In the genomic region with DNA sequence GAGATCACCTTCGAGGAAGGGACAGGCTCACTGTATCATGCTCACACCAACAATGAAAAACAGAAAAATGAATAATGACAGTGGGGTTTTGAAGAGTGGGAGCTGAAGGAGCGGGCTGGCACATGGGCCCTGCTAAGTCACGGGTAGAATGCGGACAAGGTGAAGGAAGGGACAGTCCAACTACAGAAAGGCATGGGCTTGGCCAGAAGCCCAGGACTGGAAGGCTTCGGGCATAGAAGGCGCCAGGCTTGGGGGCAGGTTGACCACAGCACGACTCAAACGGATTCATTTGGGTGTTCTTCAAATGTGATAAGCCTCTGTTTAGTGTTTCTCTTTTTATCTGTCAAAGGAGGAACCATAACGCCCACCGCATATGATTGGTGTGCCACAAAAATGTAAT, we compare ENCODE assay signal across 17 cellular contexts.
A peak's percentile ranks its signal among the peaks of the same experiment; 100 is the strongest.
DNase-seq lines count a peak whose midpoint lies in the region; ATAC-seq and TF ChIP-seq lines count a peak whose summit lies in the region.
"Had no signal": no experiment of that assay in that cellular context is flagged by ENCODE, and none has a peak within 500 bp of the region (broad histone marks: within the 10 kb centered on the region; RNA-seq: fewer than 3 reads in every experiment).

No MANE protein-coding gene starts in this region.

- H3K4me3 Mint-ChIP-seq in GM23338 (no peak overlapping the region), progenitor cell of endocrine pancreas (ENCODE audit: low read depth) (no peak overlapping the region)
- H3K4me3 Mint-ChIP-seq: CD4-positive, CD25-positive, alpha-beta regulatory T cell had no signal

- no peaks in the 10 kb centered on the region for H3F3A ChIP-seq in GM23338 (replicated peaks; ENCODE audit: low read depth)

- intact Hi-C loops in Right ventricle myocardium superior (cut with DNase I), result no loop called here

- H3K36me3 Mint-ChIP-seq in GM23338 (ENCODE audit: low read depth) (no peaks in the 10 kb centered on the region), progenitor cell of endocrine pancreas (ENCODE audit: insufficient read depth) (no peaks in the 10 kb centered on the region)
- H3K36me3 Mint-ChIP-seq: CD4-positive, CD25-positive, alpha-beta regulatory T cell had no signal

- no peak for ATAC-seq in GM23338
- ATAC-seq in Right ventricle myocardium superior (ENCODE audit: poor library complexity), result peak; percentile 93
- no peak for ATAC-seq in GM18868 (IDR thresholded peaks at IDR 0.05; ENCODE audit: unreplicated experiment)
- ATAC-seq: HepG2 had no signal

- no peak for DNase-seq in GM23338 (ENCODE audit: low spot score)
- DNase-seq in OCI-M1 (lab: John Stamatoyannopoulos, UW), result peak; percentile 86
- peak; percentile 78 for DNase-seq in Right ventricle myocardium superior
- DNase-seq in progenitor cell of endocrine pancreas (ENCODE audit: low spot score, unreplicated experiment), result no peak
- no peak for DNase-seq in inferior parietal cortex (ENCODE audit: extremely low spot score)
- no peak for DNase-seq in NCI-H748 treated with DMSO at 0.1 percent for 48 hours (lab: John Stamatoyannopoulos, UW)
- DNase-seq: ACHN; CD4-positive, CD25-positive, alpha-beta regulatory T cell; DND-41; GF-D8; H7; MM.1S; NCI-H2029 treated with DMSO at 0.1 percent for 48 hours; NCI-H510A treated with DMSO at 0.1 percent for 48 hours; RPMI8226 had no signal

- H3K27ac Mint-ChIP-seq in GM23338, result peak overlapping the region; percentile 24; the same call in 1 of the 2 replicates
- peak overlapping the region; percentile 95 for H3K27ac Mint-ChIP-seq in progenitor cell of endocrine pancreas
- H3K27ac Mint-ChIP-seq: CD4-positive, CD25-positive, alpha-beta regulatory T cell had no signal

- H3K9me3 Mint-ChIP-seq in GM23338 (no peaks in the 10 kb centered on the region; the same call in 2 of the 3 replicates), progenitor cell of endocrine pancreas (ENCODE audit: low read depth) (no peaks in the 10 kb centered on the region)

- H4K20me1 ChIP-seq in GM23338 (replicated peaks; ENCODE audit: insufficient read depth), result no peaks in the 10 kb centered on the region

- TF ChIP-seq CTCF in GM23338 (conservative IDR thresholded peaks at IDR 0.05; ENCODE audit: low read depth in 2 of 2), result no peak
- TF ChIP-seq CTCF in progenitor cell of endocrine pancreas (IDR thresholded peaks at IDR 0.05; ENCODE audit: unreplicated experiment), result no peak

- H3K4me2 ChIP-seq in GM23338, result no peak overlapping the region

- H3K27me3 Mint-ChIP-seq in GM23338 (ENCODE audit: insufficient read depth, low read depth, poor library complexity) (peaks cover 9% of the 10 kb centered on the region), progenitor cell of endocrine pancreas (no peaks in the 10 kb centered on the region)
- H3K27me3 Mint-ChIP-seq: CD4-positive, CD25-positive, alpha-beta regulatory T cell had no signal

- H3K4me1 Mint-ChIP-seq in GM23338 (0 out of 3 replicates have a peak, but pooled peaks cover 3% of the 10 kb centered on the region), progenitor cell of endocrine pancreas (ENCODE audit: low read depth) (peaks cover 24% of the 10 kb centered on the region)
- H3K4me1 Mint-ChIP-seq: CD4-positive, CD25-positive, alpha-beta regulatory T cell had no signal

- no peaks in the 10 kb centered on the region for H3K36me3 ChIP-seq in GM23338 (ENCODE audit: insufficient read depth)

- H3K27ac ChIP-seq in GM23338 (ENCODE audit: low read depth), result no peak overlapping the region

- H2AFZ ChIP-seq in GM23338, result no peak overlapping the region

- no peaks in the 10 kb centered on the region for H3K9me2 ChIP-seq in GM23338 (ENCODE audit: insufficient read depth)

- H3K4me3 ChIP-seq in GM23338, result no peak overlapping the region

- H3K79me2 ChIP-seq in GM23338 (replicated peaks; ENCODE audit: insufficient read depth), result no peaks in the 10 kb centered on the region

- H3K4me1 ChIP-seq in GM23338 (ENCODE audit: insufficient read depth), result no peaks in the 10 kb centered on the region

- H3K27me3 ChIP-seq in GM23338 (ENCODE audit: insufficient read depth), result no peaks in the 10 kb centered on the region

TF ChIP-seq in GM23338, 12 proteins besides CTCF, POLR2A, EP300 and RAD21:
- no peak for TF ChIP-seq JUNB (IDR thresholded peaks at IDR 0.05; ENCODE audit: unreplicated experiment)
- TF ChIP-seq, protein P1, sequence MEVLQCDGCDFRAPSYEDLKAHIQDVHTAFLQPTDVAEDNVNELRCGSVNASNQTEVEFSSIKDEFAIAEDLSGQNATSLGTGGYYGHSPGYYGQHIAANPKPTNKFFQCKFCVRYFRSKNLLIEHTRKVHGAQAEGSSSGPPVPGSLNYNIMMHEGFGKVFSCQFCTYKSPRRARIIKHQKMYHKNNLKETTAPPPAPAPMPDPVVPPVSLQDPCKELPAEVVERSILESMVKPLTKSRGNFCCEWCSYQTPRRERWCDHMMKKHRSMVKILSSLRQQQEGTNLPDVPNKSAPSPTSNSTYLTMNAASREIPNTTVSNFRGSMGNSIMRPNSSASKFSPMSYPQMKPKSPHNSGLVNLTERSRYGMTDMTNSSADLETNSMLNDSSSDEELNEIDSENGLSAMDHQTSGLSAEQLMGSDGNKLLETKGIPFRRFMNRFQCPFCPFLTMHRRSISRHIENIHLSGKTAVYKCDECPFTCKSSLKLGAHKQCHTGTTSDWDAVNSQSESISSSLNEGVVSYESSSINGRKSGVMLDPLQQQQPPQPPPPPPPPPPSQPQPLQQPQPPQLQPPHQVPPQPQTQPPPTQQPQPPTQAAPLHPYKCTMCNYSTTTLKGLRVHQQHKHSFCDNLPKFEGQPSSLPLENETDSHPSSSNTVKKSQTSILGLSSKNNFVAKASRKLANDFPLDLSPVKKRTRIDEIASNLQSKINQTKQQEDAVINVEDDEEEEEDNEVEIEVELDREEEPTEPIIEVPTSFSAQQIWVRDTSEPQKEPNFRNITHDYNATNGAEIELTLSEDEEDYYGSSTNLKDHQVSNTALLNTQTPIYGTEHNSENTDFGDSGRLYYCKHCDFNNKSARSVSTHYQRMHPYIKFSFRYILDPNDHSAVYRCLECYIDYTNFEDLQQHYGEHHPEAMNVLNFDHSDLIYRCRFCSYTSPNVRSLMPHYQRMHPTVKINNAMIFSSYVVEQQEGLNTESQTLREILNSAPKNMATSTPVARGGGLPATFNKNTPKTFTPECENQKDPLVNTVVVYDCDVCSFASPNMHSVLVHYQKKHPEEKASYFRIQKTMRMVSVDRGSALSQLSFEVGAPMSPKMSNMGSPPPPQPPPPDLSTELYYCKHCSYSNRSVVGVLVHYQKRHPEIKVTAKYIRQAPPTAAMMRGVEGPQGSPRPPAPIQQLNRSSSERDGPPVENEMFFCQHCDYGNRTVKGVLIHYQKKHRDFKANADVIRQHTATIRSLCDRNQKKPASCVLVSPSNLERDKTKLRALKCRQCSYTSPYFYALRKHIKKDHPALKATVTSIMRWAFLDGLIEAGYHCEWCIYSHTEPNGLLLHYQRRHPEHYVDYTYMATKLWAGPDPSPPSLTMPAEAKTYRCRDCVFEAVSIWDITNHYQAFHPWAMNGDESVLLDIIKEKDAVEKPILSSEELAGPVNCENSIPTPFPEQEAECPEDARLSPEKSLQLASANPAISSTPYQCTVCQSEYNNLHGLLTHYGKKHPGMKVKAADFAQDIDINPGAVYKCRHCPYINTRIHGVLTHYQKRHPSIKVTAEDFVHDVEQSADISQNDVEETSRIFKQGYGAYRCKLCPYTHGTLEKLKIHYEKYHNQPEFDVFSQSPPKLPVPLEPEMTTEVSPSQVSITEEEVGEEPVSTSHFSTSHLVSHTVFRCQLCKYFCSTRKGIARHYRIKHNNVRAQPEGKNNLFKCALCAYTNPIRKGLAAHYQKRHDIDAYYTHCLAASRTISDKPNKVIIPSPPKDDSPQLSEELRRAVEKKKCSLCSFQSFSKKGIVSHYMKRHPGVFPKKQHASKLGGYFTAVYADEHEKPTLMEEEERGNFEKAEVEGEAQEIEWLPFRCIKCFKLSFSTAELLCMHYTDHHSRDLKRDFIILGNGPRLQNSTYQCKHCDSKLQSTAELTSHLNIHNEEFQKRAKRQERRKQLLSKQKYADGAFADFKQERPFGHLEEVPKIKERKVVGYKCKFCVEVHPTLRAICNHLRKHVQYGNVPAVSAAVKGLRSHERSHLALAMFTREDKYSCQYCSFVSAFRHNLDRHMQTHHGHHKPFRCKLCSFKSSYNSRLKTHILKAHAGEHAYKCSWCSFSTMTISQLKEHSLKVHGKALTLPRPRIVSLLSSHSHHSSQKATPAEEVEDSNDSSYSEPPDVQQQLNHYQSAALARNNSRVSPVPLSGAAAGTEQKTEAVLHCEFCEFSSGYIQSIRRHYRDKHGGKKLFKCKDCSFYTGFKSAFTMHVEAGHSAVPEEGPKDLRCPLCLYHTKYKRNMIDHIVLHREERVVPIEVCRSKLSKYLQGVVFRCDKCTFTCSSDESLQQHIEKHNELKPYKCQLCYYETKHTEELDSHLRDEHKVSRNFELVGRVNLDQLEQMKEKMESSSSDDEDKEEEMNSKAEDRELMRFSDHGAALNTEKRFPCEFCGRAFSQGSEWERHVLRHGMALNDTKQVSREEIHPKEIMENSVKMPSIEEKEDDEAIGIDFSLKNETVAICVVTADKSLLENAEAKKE (CRISPR knock-in tag; IDR thresholded peaks at IDR 0.05), result no peak
- TF ChIP-seq NANOG (IDR thresholded peaks at IDR 0.05; ENCODE audit: borderline replicate concordance), result no peak

Comparison
In these comparisons a context has a peak if more than half of its experiments do, and no peak if none do; other contexts are left out.
1. DNase-seq: peak in OCI-M1 (single experiment) and Right ventricle myocardium superior (single experiment); none in GM23338 (single experiment), progenitor cell of endocrine pancreas (single experiment), inferior parietal cortex (single experiment) and NCI-H748 treated with DMSO at 0.1 percent for 48 hours (single experiment).